ENCODE assay signal across 20 cellular contexts in the genomic region with DNA sequence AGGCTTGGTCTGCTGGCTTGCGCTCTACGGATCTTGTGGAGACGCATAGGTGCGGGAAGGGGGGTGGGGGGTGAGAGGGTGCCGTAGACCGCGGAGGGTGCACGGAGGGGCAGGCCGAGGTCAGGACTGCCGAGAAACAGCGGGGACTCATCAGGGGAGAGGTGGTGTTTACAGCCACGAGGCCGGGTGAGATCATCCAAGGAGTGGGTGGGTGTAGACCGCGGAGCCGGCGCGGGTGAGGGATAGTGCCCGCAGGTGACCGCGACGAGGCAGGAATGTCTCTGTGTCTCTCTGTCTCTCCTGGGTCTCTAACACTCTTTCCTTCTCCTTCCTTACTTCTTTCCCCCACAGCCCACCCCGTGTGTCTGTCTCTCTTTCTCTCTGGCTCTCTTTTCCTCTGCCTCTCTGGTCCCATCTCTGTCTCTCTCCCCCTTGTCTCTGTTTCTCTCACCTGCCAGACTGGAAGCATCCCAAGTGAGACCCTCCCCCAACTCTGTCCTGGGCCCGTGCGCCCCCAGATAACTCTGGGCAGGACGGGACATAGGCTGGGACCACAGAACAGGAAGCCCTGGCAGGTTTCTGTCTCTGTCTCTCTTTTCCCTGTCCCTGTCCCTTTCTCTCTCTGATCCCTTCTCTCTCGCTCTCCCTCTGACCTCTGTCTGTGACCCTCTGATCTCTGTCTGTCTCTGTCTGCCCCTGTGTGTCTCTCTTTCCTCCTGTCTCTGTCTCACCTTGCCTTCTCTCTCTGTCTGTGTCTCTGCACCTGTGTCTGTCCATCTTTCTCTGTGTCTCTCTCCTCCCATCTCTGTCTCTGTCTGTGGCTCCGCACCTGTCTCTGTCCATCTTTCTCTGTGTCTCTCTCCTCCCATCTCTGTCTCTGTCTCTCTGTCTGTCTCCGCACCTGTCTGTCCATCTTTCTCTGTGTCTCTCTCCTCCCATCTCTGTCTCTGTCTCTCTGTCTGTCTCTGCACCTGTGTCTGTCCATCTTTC. TPM values are rescaled to one million over a fixed set of nuclear protein-coding genes. Genes with fewer than 3 reads are reported as not detected.
DNase-seq lines count a peak whose midpoint lies in the region; ATAC-seq and TF ChIP-seq lines count a peak whose summit lies in the region.
"Had no signal": no experiment of that assay in that cellular context is flagged by ENCODE, and none has a peak within 500 bp of the region (broad histone marks: within the 10 kb centered on the region; RNA-seq: fewer than 3 reads in every experiment).

No MANE protein-coding gene starts in this region.

- no peak overlapping the region for H3K4me3 Mint-ChIP-seq in activated CD8-positive, alpha-beta memory T cell treated with anti-CD3 and anti-CD28 coated beads, Interleukin-2, amount 10 ng/mL, durations not matched to agents 7 days and 5 days
- H3K4me3 Mint-ChIP-seq: naive thymus-derived CD4-positive, alpha-beta T cell had no signal

- no peak overlapping the region for H2BK5ac ChIP-seq in IMR-90 (ENCODE audit: low read depth, low read length, poor library complexity, severe bottlenecking)

- no peak overlapping the region for H3K14ac ChIP-seq in IMR-90 (replicated peaks; ENCODE audit: low read depth, low read length)

- H3K18ac ChIP-seq in IMR-90 (ENCODE audit: low read depth, low read length) = no peak overlapping the region

- ATAC-seq in activated CD8-positive, alpha-beta memory T cell treated with anti-CD3 and anti-CD28 coated beads, Interleukin-2, amount 10 ng/mL, durations not matched to agents 7 days and 5 days = peak; percentile 28
- ATAC-seq in IMR-90 (ENCODE audit: low read depth) (no peak), HG03097 (IDR thresholded peaks at IDR 0.05; ENCODE audit: low FRiP score, unreplicated experiment) (no peak), Right ventricle myocardium inferior (no peak), HG02610 (IDR thresholded peaks at IDR 0.05; ENCODE audit: unreplicated experiment) (no peak)
- ATAC-seq: left lobe of liver; naive thymus-derived CD4-positive, alpha-beta T cell had no signal

- in situ Hi-C loops in IMR-90 (cut with MboI; ENCODE audit: low sequenced_read_pairs) = no loop called here

- H3K79me2 ChIP-seq in hepatocyte = no peaks in the 10 kb centered on the region

- WGBS in IMR-90 (ENCODE audit: extremely low coverage in 2 of 2, insufficient read length in 1 of 2), 2 experiments = 4% methylated on average over 4 of the region's 29 CpGs; no CpG with 5 or more reads in 1 of the 2 experiments
- 30% methylated on average over 22 of the region's 29 CpGs for WGBS in hepatocyte (ENCODE audit: low lambda C conversion rate, missing lambda C conversion rate)

- no peaks in the 10 kb centered on the region for H3K4me1 ChIP-seq in IMR-90 (ENCODE audit: control insufficient read depth, insufficient read depth, low read length)
- no peaks in the 10 kb centered on the region for H3K4me1 ChIP-seq in hepatocyte (ENCODE audit: insufficient read depth)

- TF ChIP-seq CTCF in IMR-90 (conservative IDR thresholded peaks at IDR 0.05; ENCODE audit: low read depth, low read length) (no peak), hepatocyte (IDR thresholded peaks at IDR 0.05; ENCODE audit: poor library complexity) (no peak)

- H3K27me3 ChIP-seq in IMR-90 (ENCODE audit: control insufficient read depth, insufficient read depth, low read length) (peaks cover 11% of the 10 kb centered on the region), hepatocyte (peaks cover 64% of the 10 kb centered on the region)

- no peak overlapping the region for H4K8ac ChIP-seq in IMR-90 (ENCODE audit: low read depth in 2 of 2, low read length in 2 of 2)

- no peak overlapping the region for H3K27ac ChIP-seq in IMR-90 (ENCODE audit: insufficient read depth, low read length)
- H3K27ac ChIP-seq in hepatocyte = no peak overlapping the region
- H3K27ac ChIP-seq: RWPE1, suprapubic skin had no signal

- H2BK15ac ChIP-seq in IMR-90 (ENCODE audit: low read depth, low read length) = no peak overlapping the region

- H3K36me3 Mint-ChIP-seq in activated CD8-positive, alpha-beta memory T cell treated with anti-CD3 and anti-CD28 coated beads, Interleukin-2, amount 10 ng/mL, durations not matched to agents 7 days and 5 days = no peaks in the 10 kb centered on the region
- H3K36me3 Mint-ChIP-seq: naive thymus-derived CD4-positive, alpha-beta T cell had no signal

- POLR2A ChIA-PET in IMR-90 (lab: Charles Lee; ENCODE audit: unreplicated experiment) = no interaction called here

- H4K91ac ChIP-seq in IMR-90 (ENCODE audit: insufficient read depth, low read depth, low read length) = no peak overlapping the region

- H3K4me3 ChIP-seq in IMR-90 (ENCODE audit: insufficient read depth, low read depth, low read length) (no peak overlapping the region), hepatocyte (no peak overlapping the region)
- H3K4me3 ChIP-seq: suprapubic skin had no signal

- H3K79me1 ChIP-seq in IMR-90 (ENCODE audit: low read depth in 1 of 2, low read length in 2 of 2) = no peaks in the 10 kb centered on the region

- BruUV-seq in IMR-90 (replicated peaks; lab: Mats Ljungman, UMichigan) = no TSS peak

- no peak overlapping the region for H3K27ac Mint-ChIP-seq in activated CD8-positive, alpha-beta memory T cell treated with anti-CD3 and anti-CD28 coated beads, Interleukin-2, amount 10 ng/mL, durations not matched to agents 7 days and 5 days
- H3K27ac Mint-ChIP-seq: naive thymus-derived CD4-positive, alpha-beta T cell had no signal

- no peak overlapping the region for H4K5ac ChIP-seq in IMR-90 (ENCODE audit: low read depth, low read length)

- peaks cover 33% of the 10 kb centered on the region for H3K27me3 Mint-ChIP-seq in activated CD8-positive, alpha-beta memory T cell treated with anti-CD3 and anti-CD28 coated beads, Interleukin-2, amount 10 ng/mL, durations not matched to agents 7 days and 5 days

- dilution Hi-C loops in IMR-90 (cut with HindIII; ENCODE audit: low sequenced_read_pairs, unreplicated experiment) = no loop called here

- no peaks in the 10 kb centered on the region for H3K36me3 ChIP-seq in IMR-90 (ENCODE audit: control insufficient read depth, insufficient read depth, low read length)
- H3K36me3 ChIP-seq in hepatocyte (replicated peaks; ENCODE audit: insufficient read depth, low read depth) = no peaks in the 10 kb centered on the region
- H3K36me3 ChIP-seq: suprapubic skin had no signal

- CTCF ChIA-PET in activated CD8-positive, alpha-beta memory T cell treated with anti-CD3 and anti-CD28 coated beads, Interleukin-2, amount 10 ng/mL, durations not matched to agents 7 days and 5 days (lab: Charles Lee) = interaction anchor here (0.6 to 0.7 kb wide), 2 partner anchors 9 to 13 kb away, joined by 3 read pairs; no protein-coding TSS in a partner anchor
- CTCF ChIA-PET in IMR-90 (lab: Yijun Ruan, JAX) = interaction anchor here (1.3 kb wide), 1 partner anchor 9 kb away, joined by 3 read pairs; no protein-coding TSS in a partner anchor

- no peak for TF ChIP-seq POLR2A in IMR-90 (IDR thresholded peaks at IDR 0.05; ENCODE audit: low read depth, low read length)

- H2BK20ac ChIP-seq in IMR-90 (ENCODE audit: low read depth, low read length) = no peak overlapping the region

- no peak overlapping the region for H3K56ac ChIP-seq in IMR-90 (ENCODE audit: extremely low read depth, insufficient read depth, low read length)

- H3K9ac ChIP-seq in IMR-90 (ENCODE audit: low read depth, low read length) = no peak overlapping the region

- H3K23ac ChIP-seq in IMR-90 (ENCODE audit: low read depth, low read length) = no peak overlapping the region

- DNase-seq in activated CD8-positive, alpha-beta memory T cell treated with anti-CD3 and anti-CD28 coated beads, Interleukin-2, amount 10 ng/mL, durations not matched to agents 7 days and 5 days = no peak
- DNase-seq in activated CD8-positive, alpha-beta memory T cell treated with anti-CD3 and anti-CD28 coated beads for 24 hours = no peak
- DNase-seq in IMR-90 (no peak), hepatocyte (ENCODE audit: low spot score) (peak; percentile 49), Right ventricle myocardium inferior (ENCODE audit: missing footprints) (no peak)
- peak; percentile 63 for DNase-seq in stimulated activated CD8-positive, alpha-beta memory T cell treated with anti-CD3 and anti-CD28 coated beads, Interleukin-4, amount 100 ng/mL, for 48 hours
- DNase-seq: glutamatergic neuron, HCEC 1CT, NCI-H2081 treated with DMSO at 0.1 percent for 48 hours, NCI-H748 treated with DMSO at 0.1 percent for 48 hours had no signal

- no peak overlapping the region for H3K4ac ChIP-seq in IMR-90 (ENCODE audit: low read depth, low read length)

- intact Hi-C loops in IMR-90 (cut with micrococcal nuclease) (no loop called here), Right ventricle myocardium inferior (cut with DNase I) (no loop called here)

- H2AFZ ChIP-seq in IMR-90 (replicated peaks; ENCODE audit: low read length, poor library complexity) (peak overlapping the region; percentile 32), hepatocyte (no peak overlapping the region)

- no peak overlapping the region for H2AK9ac ChIP-seq in IMR-90 (replicated peaks; ENCODE audit: low read depth, low read length, poor library complexity)

- no peak overlapping the region for H2BK120ac ChIP-seq in IMR-90 (ENCODE audit: low read depth, low read length)

- H3K9me3 ChIP-seq in IMR-90 (ENCODE audit: control insufficient read depth, insufficient read depth, low read length) (no peaks in the 10 kb centered on the region), hepatocyte (ENCODE audit: low read depth) (no peaks in the 10 kb centered on the region)
- H3K9me3 ChIP-seq: suprapubic skin had no signal

- peaks cover 1% of the 10 kb centered on the region for H3K4me1 Mint-ChIP-seq in activated CD8-positive, alpha-beta memory T cell treated with anti-CD3 and anti-CD28 coated beads, Interleukin-2, amount 10 ng/mL, durations not matched to agents 7 days and 5 days

- H3K9me3 Mint-ChIP-seq in activated CD8-positive, alpha-beta memory T cell treated with anti-CD3 and anti-CD28 coated beads, Interleukin-2, amount 10 ng/mL, durations not matched to agents 7 days and 5 days (ENCODE audit: low read depth) = no peaks in the 10 kb centered on the region

- no peak overlapping the region for H2AK5ac ChIP-seq in IMR-90 (ENCODE audit: low read depth, low read length)

- no peak overlapping the region for H3K4me2 ChIP-seq in IMR-90 (ENCODE audit: low read depth, low read length)
- no peak overlapping the region for H3K4me2 ChIP-seq in hepatocyte

- no peaks in the 10 kb centered on the region for H3K9me1 ChIP-seq in IMR-90 (ENCODE audit: insufficient read depth, low read length)

- TF ChIP-seq RAD21 in IMR-90 (IDR thresholded peaks at IDR 0.05; ENCODE audit: low read length) = no peak

- H3K9me2 ChIP-seq in hepatocyte (replicated peaks; ENCODE audit: insufficient read depth) = no peaks in the 10 kb centered on the region

- H4K20me1 ChIP-seq in IMR-90 (ENCODE audit: insufficient read depth, low read length) = no peaks in the 10 kb centered on the region
- H4K20me1 ChIP-seq in hepatocyte (ENCODE audit: insufficient read depth, poor library complexity, severe bottlenecking) = no peaks in the 10 kb centered on the region

RNA-seq across cellular contexts. Expression of a gene that starts 1.8 kb away (rescaled TPM):
- not detected for total RNA-seq in activated CD8-positive, alpha-beta memory T cell treated with anti-CD3 and anti-CD28 coated beads, Interleukin-2, amount 10 ng/mL, durations not matched to agents 7 days and 5 days
- total RNA-seq in IMR-90 (2012; rRNA removed) = not detected in 2 replicates
- polyA plus RNA-seq in IMR-90 (2012; rRNA removed) = not detected in 2 replicates
- polyA plus RNA-seq in IMR-90 (2012; cell fraction: cytosol; rRNA removed) = not detected in 2 replicates
- not detected in 2 replicates for polyA plus RNA-seq in IMR-90 (2012; cell fraction: nucleus; rRNA removed; ENCODE audit: low replicate concordance)
- total RNA-seq in hepatocyte = not detected in 2 replicates
- polyA plus RNA-seq in hepatocyte = 0.28 and 0.33 TPM in 2 replicates
- total RNA-seq in Right ventricle myocardium inferior = not detected
- total RNA-seq: chondrocyte; left lobe of liver; MCF 10A; naive thymus-derived CD4-positive, alpha-beta T cell had no signal
- polyA plus RNA-seq: adipose tissue; AG04450; naive thymus-derived CD4-positive, alpha-beta T cell had no signal

RNA-seq across cellular contexts. Expression of a gene that starts 39.8 kb away (rescaled TPM):
- under 1 TPM in 1 of 2 experiments, not detected in 1; 0.29 TPM for total RNA-seq in activated CD8-positive, alpha-beta memory T cell treated with anti-CD3 and anti-CD28 coated beads, Interleukin-2, amount 10 ng/mL, durations not matched to agents 7 days and 5 days
- total RNA-seq in IMR-90 (2012; rRNA removed) (not detected in 2 replicates), hepatocyte (not detected in 2 replicates), Right ventricle myocardium inferior (not detected)
- polyA plus RNA-seq in IMR-90 (2012; rRNA removed) (not detected in 2 replicates), hepatocyte (not detected in 2 replicates)
- 0.12 TPM in 1 of 2 replicates, not detected in the other for polyA plus RNA-seq in IMR-90 (2012; cell fraction: cytosol; rRNA removed)
- polyA plus RNA-seq in IMR-90 (2012; cell fraction: nucleus; rRNA removed; ENCODE audit: low replicate concordance) = 0.19 TPM in 1 of 2 replicates, not detected in the other
- total RNA-seq: chondrocyte; left lobe of liver; MCF 10A; naive thymus-derived CD4-positive, alpha-beta T cell; suprapubic skin had no signal
- polyA plus RNA-seq: AG04450; naive thymus-derived CD4-positive, alpha-beta T cell had no signal

RNA-seq across cellular contexts. Expression of a gene that starts 39.8 kb away (rescaled TPM):
- total RNA-seq in activated CD8-positive, alpha-beta memory T cell treated with anti-CD3 and anti-CD28 coated beads, Interleukin-2, amount 10 ng/mL, durations not matched to agents 7 days and 5 days = not detected
- total RNA-seq in IMR-90 (2012; rRNA removed) = not detected in 2 replicates
- not detected in 2 replicates for polyA plus RNA-seq in IMR-90 (2012; rRNA removed)
- not detected in 2 replicates for polyA plus RNA-seq in IMR-90 (2012; cell fraction: cytosol; rRNA removed)
- not detected in 2 replicates for polyA plus RNA-seq in IMR-90 (2012; cell fraction: nucleus; rRNA removed; ENCODE audit: low replicate concordance)
- not detected in 2 replicates for total RNA-seq in hepatocyte
- 0.24 TPM in 1 of 2 replicates, not detected in the other for polyA plus RNA-seq in hepatocyte
- total RNA-seq in Right ventricle myocardium inferior = not detected
- total RNA-seq: left lobe of liver; naive thymus-derived CD4-positive, alpha-beta T cell had no signal
- polyA plus RNA-seq: AG04450; naive thymus-derived CD4-positive, alpha-beta T cell had no signal

RNA-seq across cellular contexts. Expression of a gene that starts 56.4 kb away (rescaled TPM):
- not detected for total RNA-seq in activated CD8-positive, alpha-beta memory T cell treated with anti-CD3 and anti-CD28 coated beads, Interleukin-2, amount 10 ng/mL, durations not matched to agents 7 days and 5 days
- total RNA-seq in IMR-90 (2012; rRNA removed) = not detected in 2 replicates
- polyA plus RNA-seq in IMR-90 (2012; rRNA removed) = not detected in 2 replicates
- not detected in 2 replicates for polyA plus RNA-seq in IMR-90 (2012; cell fraction: cytosol; rRNA removed)
- polyA plus RNA-seq in IMR-90 (2012; cell fraction: nucleus; rRNA removed; ENCODE audit: low replicate concordance) = not detected in 2 replicates
- 1.1 and 2.0 TPM in 2 replicates for total RNA-seq in hepatocyte
- 5.4 and 7.6 TPM in 2 replicates for polyA plus RNA-seq in hepatocyte
- total RNA-seq in Right ventricle myocardium inferior = not detected
- total RNA-seq: chondrocyte; left lobe of liver; MCF 10A; naive thymus-derived CD4-positive, alpha-beta T cell had no signal
- polyA plus RNA-seq: AG04450; naive thymus-derived CD4-positive, alpha-beta T cell had no signal

RNA-seq across cellular contexts. Expression of a gene that starts 58.3 kb away (rescaled TPM):
- not detected for total RNA-seq in activated CD8-positive, alpha-beta memory T cell treated with anti-CD3 and anti-CD28 coated beads, Interleukin-2, amount 10 ng/mL, durations not matched to agents 7 days and 5 days
- total RNA-seq in IMR-90 (2012; rRNA removed) (not detected in 2 replicates), hepatocyte (not detected in 2 replicates), Right ventricle myocardium inferior (not detected)
- polyA plus RNA-seq in IMR-90 (2012; rRNA removed) (not detected in 2 replicates), hepatocyte (0.60 TPM in 1 of 2 replicates, not detected in the other)
- polyA plus RNA-seq in IMR-90 (2012; cell fraction: cytosol; rRNA removed) = not detected in 2 replicates
- polyA plus RNA-seq in IMR-90 (2012; cell fraction: nucleus; rRNA removed; ENCODE audit: low replicate concordance) = not detected in 2 replicates
- total RNA-seq: chondrocyte; left lobe of liver; MCF 10A; naive thymus-derived CD4-positive, alpha-beta T cell had no signal
- polyA plus RNA-seq: AG04450; naive thymus-derived CD4-positive, alpha-beta T cell had no signal

Comparison
In these comparisons a context has a peak if more than half of its experiments do, and no peak if none do; other contexts are left out.
1. DNase-seq: peak in hepatocyte (single experiment) and stimulated activated CD8-positive, alpha-beta memory T cell treated with anti-CD3 and anti-CD28 coated beads, Interleukin-4, amount 100 ng/mL, for 48 hours (single experiment); none in activated CD8-positive, alpha-beta memory T cell treated with anti-CD3 and anti-CD28 coated beads, Interleukin-2, amount 10 ng/mL, durations not matched to agents 7 days and 5 days (single experiment), activated CD8-positive, alpha-beta memory T cell treated with anti-CD3 and anti-CD28 coated beads for 24 hours (single experiment), IMR-90 (single experiment) and Right ventricle myocardium inferior (single experiment).